Comparison of ENCODE assay signal across 21 cellular contexts in the genomic region with DNA sequence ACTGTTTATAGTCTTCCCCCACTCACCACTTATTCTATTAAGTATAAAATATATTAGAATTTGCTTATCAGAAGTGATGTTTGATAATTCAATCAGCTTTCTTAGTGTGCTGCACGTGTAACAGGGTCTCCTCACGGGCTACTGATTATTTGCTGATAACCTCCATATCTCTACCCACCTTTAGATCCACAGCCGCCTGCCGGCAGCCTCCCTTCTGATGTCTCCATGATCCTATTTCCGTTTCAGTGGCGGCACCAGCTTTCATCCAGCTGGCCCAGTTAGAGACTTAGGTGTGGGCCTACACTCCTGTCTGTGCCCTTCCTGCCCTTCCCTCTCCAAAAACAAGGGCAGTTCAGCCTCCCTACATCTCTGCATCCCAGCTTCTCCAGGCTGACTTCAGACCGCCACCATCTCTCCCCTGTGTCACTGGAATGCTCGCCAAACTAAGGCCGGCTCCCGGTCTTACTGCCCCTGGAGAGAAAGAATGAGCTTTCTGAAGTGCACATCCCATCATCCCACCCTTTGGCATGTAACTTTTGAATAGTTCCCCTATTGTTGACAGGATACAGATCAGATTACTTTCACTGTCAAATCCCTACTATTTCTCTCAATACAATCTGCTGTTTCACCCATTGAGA.
"Had no signal": no experiment of that assay in that cellular context is flagged by ENCODE, and none has a peak within 500 bp of the region (broad histone marks: within the 10 kb centered on the region; RNA-seq: fewer than 3 reads in every experiment).

No MANE protein-coding gene starts in this region.

- DNase-seq: activated CD4-positive, alpha-beta T cell treated with anti-CD3 and anti-CD28 coated beads, Interleukin-2, amount 10 ng/mL, durations not matched to agents 24 days and 14 days; activated CD4-positive, CD25-positive, alpha-beta regulatory T cell; activated CD8-positive, alpha-beta memory T cell treated with anti-CD3 and anti-CD28 coated beads, Interleukin-2, amount 50 U/mL, for 4 hours; activated CD8-positive, alpha-beta T cell treated with anti-CD3 and anti-CD28 coated beads, Interleukin-2, amount 10 ng/mL, durations not matched to agents 7 days and 5 days; activated effector memory CD4-positive, alpha-beta T cell treated with anti-CD3 and anti-CD28 coated beads, Interleukin-2, amount 50 U/mL, for 16 hours; activated T-cell treated with anti-CD3 and anti-CD28 coated beads, Interleukin-2, amount 50 U/mL, for 48 hours; adrenal gland; caudate nucleus; cortex of kidney; effector CD8-positive, alpha-beta T cell; esophagus squamous epithelium; hippocampal formation; kidney; left ventricle myocardium superior; ovary; stimulated activated CD4-positive, alpha-beta T cell treated with anti-CD3 and anti-CD28 coated beads, Interleukin-15, amount 100 ng/mL, for 24 hours; stimulated activated CD4-positive, alpha-beta T cell treated with anti-CD3 and anti-CD28 coated beads, Interleukin-4, amount 100 ng/mL, for 24 hours; stimulated activated naive CD4-positive, alpha-beta T cell had no signal

- H3K27ac Mint-ChIP-seq: activated CD4-positive, alpha-beta T cell treated with anti-CD3 and anti-CD28 coated beads, Interleukin-2, amount 10 ng/mL, durations not matched to agents 24 days and 14 days; activated CD8-positive, alpha-beta T cell treated with anti-CD3 and anti-CD28 coated beads, Interleukin-2, amount 10 ng/mL, durations not matched to agents 7 days and 5 days; activated naive CD4-positive, alpha-beta T cell treated with anti-CD3 and anti-CD28 coated beads, Interleukin-2, amount 50 U/mL, for 24 hours; memory B cell; natural killer cell treated with Interleukin-12 subunit alpha and Interleukin-12 subunit beta and Interleukin-15 and Interleukin-18, amount 100 ng/mL, for 72 hours had no signal

- H3K9me3 Mint-ChIP-seq: activated CD4-positive, alpha-beta T cell treated with anti-CD3 and anti-CD28 coated beads, Interleukin-2, amount 10 ng/mL, durations not matched to agents 24 days and 14 days; activated naive CD4-positive, alpha-beta T cell treated with anti-CD3 and anti-CD28 coated beads, Interleukin-2, amount 50 U/mL, for 24 hours; memory B cell; natural killer cell treated with Interleukin-12 subunit alpha and Interleukin-12 subunit beta and Interleukin-15 and Interleukin-18, amount 100 ng/mL, for 72 hours had no signal

- H3K27ac ChIP-seq: adrenal gland, esophagus squamous epithelium, ovary had no signal

- H3K36me3 Mint-ChIP-seq: activated naive CD4-positive, alpha-beta T cell treated with anti-CD3 and anti-CD28 coated beads, Interleukin-2, amount 50 U/mL, for 24 hours; memory B cell; natural killer cell treated with Interleukin-12 subunit alpha and Interleukin-12 subunit beta and Interleukin-15 and Interleukin-18, amount 100 ng/mL, for 72 hours had no signal

- H3K9me3 ChIP-seq: adrenal gland, esophagus squamous epithelium, ovary had no signal

- H3K36me3 ChIP-seq: adrenal gland, esophagus squamous epithelium, ovary had no signal

- H3K4me3 ChIP-seq: adrenal gland, esophagus squamous epithelium, ovary had no signal

- ATAC-seq: activated CD8-positive, alpha-beta T cell treated with anti-CD3 and anti-CD28 coated beads, Interleukin-2, amount 10 ng/mL, durations not matched to agents 7 days and 5 days; left ventricle myocardium superior had no signal

- H3K4me3 Mint-ChIP-seq: activated CD4-positive, alpha-beta T cell treated with anti-CD3 and anti-CD28 coated beads, Interleukin-2, amount 10 ng/mL, durations not matched to agents 24 days and 14 days; activated CD8-positive, alpha-beta T cell treated with anti-CD3 and anti-CD28 coated beads, Interleukin-2, amount 10 ng/mL, durations not matched to agents 7 days and 5 days; activated naive CD4-positive, alpha-beta T cell treated with anti-CD3 and anti-CD28 coated beads, Interleukin-2, amount 50 U/mL, for 24 hours; memory B cell; natural killer cell treated with Interleukin-12 subunit alpha and Interleukin-12 subunit beta and Interleukin-15 and Interleukin-18, amount 100 ng/mL, for 72 hours had no signal

- H3K4me1 Mint-ChIP-seq: activated CD4-positive, alpha-beta T cell treated with anti-CD3 and anti-CD28 coated beads, Interleukin-2, amount 10 ng/mL, durations not matched to agents 24 days and 14 days; activated naive CD4-positive, alpha-beta T cell treated with anti-CD3 and anti-CD28 coated beads, Interleukin-2, amount 50 U/mL, for 24 hours; memory B cell had no signal

- H3K27me3 ChIP-seq: adrenal gland, esophagus squamous epithelium, ovary had no signal

- H3K4me1 ChIP-seq: adrenal gland had no signal
